In genomic region chr12:29783773-29784666, GRCh38 we compare ENCODE assay signal across 8 cellular contexts. TPM values are rescaled to one million over a fixed set of nuclear protein-coding genes. Genes with fewer than 3 reads are reported as not detected.
A peak's percentile ranks its signal among the peaks of the same experiment; 100 is the strongest.
DNase-seq lines count a peak whose midpoint lies in the region; ATAC-seq and TF ChIP-seq lines count a peak whose summit lies in the region.

Gene TMTC1 (minus strand): TSS chr12:29783942. CDS start chr12:29783751, 191 bp downstream.

- peak within 1 kb of the TSS; percentile 40 for H3K4me3 Mint-ChIP-seq in central memory CD8-positive, alpha-beta T cell

- no peak for TF ChIP-seq POLR2A in spleen (IDR thresholded peaks at IDR 0.05)

- intact Hi-C loops in spleen (cut with DNase I; ENCODE audit: low total_unique reads), result loop anchor here (10.0 kb wide), 1 partner anchor 259 kb away; no protein-coding TSS in a partner anchor

- H3K36me3 ChIP-seq in kidney epithelial cell (ENCODE audit: control insufficient read depth, insufficient read depth, low read length), result no peaks in the 10 kb centered on the region
- H3K36me3 ChIP-seq in spleen, result no peaks in the 10 kb centered on the region

- H3K36me3 Mint-ChIP-seq in central memory CD8-positive, alpha-beta T cell (ENCODE audit: insufficient read depth), result no peaks in the 10 kb centered on the region

- WGBS in spleen, 5 donors, result 1 to 8% (median 3%) methylated on average over 35 to 87 of the region's 87 CpGs

- peaks cover 13% of the 10 kb centered on the region for H3K27me3 ChIP-seq in kidney epithelial cell (ENCODE audit: control insufficient read depth, insufficient read depth, low read length)
- H3K27me3 ChIP-seq in spleen (replicated peaks in 1 of 7), result peaks cover 0 to 64% (median 13%) of the 10 kb centered on the region in 7 donors

- peak; percentile 92 for DNase-seq in AG08396 (ENCODE audit: low spot score)
- peak; percentile 45 for DNase-seq in GM19238 (ENCODE audit: insufficient read length, low spot score)
- DNase-seq in NCI-H345 (lab: John Stamatoyannopoulos, UW), result peak; percentile 82
- no peak for DNase-seq in central memory CD8-positive, alpha-beta T cell (ENCODE audit: low spot score in 2 of 2)
- no peak for DNase-seq in kidney epithelial cell (ENCODE audit: low read depth)
- peak; percentile 82 for DNase-seq in spleen

- H3K4me3 ChIP-seq in kidney epithelial cell (ENCODE audit: low read depth, low read length) (peak within 1 kb of the TSS; percentile 46), spleen (peak within 1 kb of the TSS; percentile 47 to 83 (median 66))

- peaks cover 41% of the 10 kb centered on the region for H3K27me3 Mint-ChIP-seq in central memory CD8-positive, alpha-beta T cell

- peak within 1 kb of the TSS; percentile 73 to 90 (median 86) for H3K27ac ChIP-seq in spleen

- peaks cover 0 to 29% (median 2%) of the 10 kb centered on the region in 6 donors for H3K4me1 ChIP-seq in spleen

- no peak within 1 kb of the TSS for H3K27ac Mint-ChIP-seq in central memory CD8-positive, alpha-beta T cell (ENCODE audit: low read depth)

- no peak for ATAC-seq in central memory CD8-positive, alpha-beta T cell (replicated peaks; ENCODE audit: extremely low read depth, poor library complexity, severe bottlenecking)
- no peak for ATAC-seq in HG03565 (IDR thresholded peaks at IDR 0.05; ENCODE audit: unreplicated experiment)
- no peak for ATAC-seq in GM19035 (IDR thresholded peaks at IDR 0.05; ENCODE audit: unreplicated experiment)

- H3K9me3 Mint-ChIP-seq in central memory CD8-positive, alpha-beta T cell, result no peaks in the 10 kb centered on the region

- H3K9me3 ChIP-seq in spleen, result peaks cover 0 to 7% (median 0%) of the 10 kb centered on the region in 8 donors

- no peaks in the 10 kb centered on the region for H3K4me1 Mint-ChIP-seq in central memory CD8-positive, alpha-beta T cell

- no peak for TF ChIP-seq CTCF in kidney epithelial cell (IDR thresholded peaks at IDR 0.05; ENCODE audit: insufficient read depth, low read length, poor library complexity, severe bottlenecking)
- no peak for TF ChIP-seq CTCF in spleen (IDR thresholded peaks at IDR 0.05 in 8 of 11, conservative IDR thresholded peaks at IDR 0.05 in 3 of 11)

RNA-seq across cellular contexts. Expression of gene TMTC1, which starts in this region (rescaled TPM):
- total RNA-seq in kidney epithelial cell (1.6 and 1.8 TPM in 2 replicates), spleen (100 to 1,000 TPM in 6 of 7 donors, 10 to 100 TPM in 1; 95.7 to 210 (median 154) TPM)
- 1 to 10 TPM; 3.4 to 9.5 (median 5.2) TPM for polyA plus RNA-seq in spleen

Comparison
In these comparisons a context has a peak if more than half of its experiments do, and no peak if none do; other contexts are left out.
1. RNA of gene TMTC1 (total RNA-seq): 95.7 to 210 TPM in spleen; 1.6 to 1.8 TPM in kidney epithelial cell; every median in the first group is over 10 times any median in the second.
2. DNase-seq: peak in AG08396 (single experiment), GM19238 (single experiment), NCI-H345 (single experiment) and spleen (single experiment); none in central memory CD8-positive, alpha-beta T cell (0 of 2) and kidney epithelial cell (single experiment).